1 cellular context compared by ENCODE assay signal in the genomic region with DNA sequence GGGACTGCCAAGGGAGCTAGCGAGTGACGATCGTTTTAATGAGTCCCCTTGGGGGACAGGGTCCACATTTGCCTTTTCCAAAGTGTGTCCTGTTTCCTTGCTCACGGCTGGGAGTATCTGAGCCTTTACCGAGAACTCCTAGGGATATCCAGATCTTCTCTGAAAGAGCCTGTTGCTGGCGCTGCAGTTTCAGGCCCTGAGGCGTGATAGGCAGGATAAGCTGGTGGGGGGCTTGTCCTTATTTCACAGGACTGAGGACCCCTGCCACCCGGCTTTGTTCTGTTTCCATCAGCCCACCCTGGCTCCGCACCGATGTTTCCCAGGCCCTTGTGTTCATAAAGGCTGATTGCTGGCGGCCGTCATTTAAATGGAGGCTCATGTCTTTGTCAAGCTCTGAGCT.
TF ChIP-seq lines count a peak whose summit lies in the region.

No MANE protein-coding gene starts in this region.

TF ChIP-seq in GM23338, 12 proteins besides CTCF, POLR2A, EP300 and RAD21 (continued from another document):
- TF ChIP-seq, protein P1, sequence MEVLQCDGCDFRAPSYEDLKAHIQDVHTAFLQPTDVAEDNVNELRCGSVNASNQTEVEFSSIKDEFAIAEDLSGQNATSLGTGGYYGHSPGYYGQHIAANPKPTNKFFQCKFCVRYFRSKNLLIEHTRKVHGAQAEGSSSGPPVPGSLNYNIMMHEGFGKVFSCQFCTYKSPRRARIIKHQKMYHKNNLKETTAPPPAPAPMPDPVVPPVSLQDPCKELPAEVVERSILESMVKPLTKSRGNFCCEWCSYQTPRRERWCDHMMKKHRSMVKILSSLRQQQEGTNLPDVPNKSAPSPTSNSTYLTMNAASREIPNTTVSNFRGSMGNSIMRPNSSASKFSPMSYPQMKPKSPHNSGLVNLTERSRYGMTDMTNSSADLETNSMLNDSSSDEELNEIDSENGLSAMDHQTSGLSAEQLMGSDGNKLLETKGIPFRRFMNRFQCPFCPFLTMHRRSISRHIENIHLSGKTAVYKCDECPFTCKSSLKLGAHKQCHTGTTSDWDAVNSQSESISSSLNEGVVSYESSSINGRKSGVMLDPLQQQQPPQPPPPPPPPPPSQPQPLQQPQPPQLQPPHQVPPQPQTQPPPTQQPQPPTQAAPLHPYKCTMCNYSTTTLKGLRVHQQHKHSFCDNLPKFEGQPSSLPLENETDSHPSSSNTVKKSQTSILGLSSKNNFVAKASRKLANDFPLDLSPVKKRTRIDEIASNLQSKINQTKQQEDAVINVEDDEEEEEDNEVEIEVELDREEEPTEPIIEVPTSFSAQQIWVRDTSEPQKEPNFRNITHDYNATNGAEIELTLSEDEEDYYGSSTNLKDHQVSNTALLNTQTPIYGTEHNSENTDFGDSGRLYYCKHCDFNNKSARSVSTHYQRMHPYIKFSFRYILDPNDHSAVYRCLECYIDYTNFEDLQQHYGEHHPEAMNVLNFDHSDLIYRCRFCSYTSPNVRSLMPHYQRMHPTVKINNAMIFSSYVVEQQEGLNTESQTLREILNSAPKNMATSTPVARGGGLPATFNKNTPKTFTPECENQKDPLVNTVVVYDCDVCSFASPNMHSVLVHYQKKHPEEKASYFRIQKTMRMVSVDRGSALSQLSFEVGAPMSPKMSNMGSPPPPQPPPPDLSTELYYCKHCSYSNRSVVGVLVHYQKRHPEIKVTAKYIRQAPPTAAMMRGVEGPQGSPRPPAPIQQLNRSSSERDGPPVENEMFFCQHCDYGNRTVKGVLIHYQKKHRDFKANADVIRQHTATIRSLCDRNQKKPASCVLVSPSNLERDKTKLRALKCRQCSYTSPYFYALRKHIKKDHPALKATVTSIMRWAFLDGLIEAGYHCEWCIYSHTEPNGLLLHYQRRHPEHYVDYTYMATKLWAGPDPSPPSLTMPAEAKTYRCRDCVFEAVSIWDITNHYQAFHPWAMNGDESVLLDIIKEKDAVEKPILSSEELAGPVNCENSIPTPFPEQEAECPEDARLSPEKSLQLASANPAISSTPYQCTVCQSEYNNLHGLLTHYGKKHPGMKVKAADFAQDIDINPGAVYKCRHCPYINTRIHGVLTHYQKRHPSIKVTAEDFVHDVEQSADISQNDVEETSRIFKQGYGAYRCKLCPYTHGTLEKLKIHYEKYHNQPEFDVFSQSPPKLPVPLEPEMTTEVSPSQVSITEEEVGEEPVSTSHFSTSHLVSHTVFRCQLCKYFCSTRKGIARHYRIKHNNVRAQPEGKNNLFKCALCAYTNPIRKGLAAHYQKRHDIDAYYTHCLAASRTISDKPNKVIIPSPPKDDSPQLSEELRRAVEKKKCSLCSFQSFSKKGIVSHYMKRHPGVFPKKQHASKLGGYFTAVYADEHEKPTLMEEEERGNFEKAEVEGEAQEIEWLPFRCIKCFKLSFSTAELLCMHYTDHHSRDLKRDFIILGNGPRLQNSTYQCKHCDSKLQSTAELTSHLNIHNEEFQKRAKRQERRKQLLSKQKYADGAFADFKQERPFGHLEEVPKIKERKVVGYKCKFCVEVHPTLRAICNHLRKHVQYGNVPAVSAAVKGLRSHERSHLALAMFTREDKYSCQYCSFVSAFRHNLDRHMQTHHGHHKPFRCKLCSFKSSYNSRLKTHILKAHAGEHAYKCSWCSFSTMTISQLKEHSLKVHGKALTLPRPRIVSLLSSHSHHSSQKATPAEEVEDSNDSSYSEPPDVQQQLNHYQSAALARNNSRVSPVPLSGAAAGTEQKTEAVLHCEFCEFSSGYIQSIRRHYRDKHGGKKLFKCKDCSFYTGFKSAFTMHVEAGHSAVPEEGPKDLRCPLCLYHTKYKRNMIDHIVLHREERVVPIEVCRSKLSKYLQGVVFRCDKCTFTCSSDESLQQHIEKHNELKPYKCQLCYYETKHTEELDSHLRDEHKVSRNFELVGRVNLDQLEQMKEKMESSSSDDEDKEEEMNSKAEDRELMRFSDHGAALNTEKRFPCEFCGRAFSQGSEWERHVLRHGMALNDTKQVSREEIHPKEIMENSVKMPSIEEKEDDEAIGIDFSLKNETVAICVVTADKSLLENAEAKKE (CRISPR knock-in tag; IDR thresholded peaks at IDR 0.05), result no peak
- TF ChIP-seq STAT1 (IDR thresholded peaks at IDR 0.05; ENCODE audit: unreplicated experiment) (no peak), POLR2AphosphoS5 (IDR thresholded peaks at IDR 0.05; ENCODE audit: low read depth) (no peak), ZNF331 (CRISPR knock-in tag; IDR thresholded peaks at IDR 0.05; ENCODE audit: low read depth) (no peak), ZNF114 (CRISPR knock-in tag; IDR thresholded peaks at IDR 0.05) (no peak), JUNB (IDR thresholded peaks at IDR 0.05; ENCODE audit: unreplicated experiment) (no peak), EZH2 (IDR thresholded peaks at IDR 0.05; ENCODE audit: low read depth, unreplicated experiment) (no peak), EZH2phosphoT487 (IDR thresholded peaks at IDR 0.05; ENCODE audit: unreplicated experiment) (no peak), NANOG (IDR thresholded peaks at IDR 0.05; ENCODE audit: borderline replicate concordance) (no peak)
- TF ChIP-seq, protein P2, sequence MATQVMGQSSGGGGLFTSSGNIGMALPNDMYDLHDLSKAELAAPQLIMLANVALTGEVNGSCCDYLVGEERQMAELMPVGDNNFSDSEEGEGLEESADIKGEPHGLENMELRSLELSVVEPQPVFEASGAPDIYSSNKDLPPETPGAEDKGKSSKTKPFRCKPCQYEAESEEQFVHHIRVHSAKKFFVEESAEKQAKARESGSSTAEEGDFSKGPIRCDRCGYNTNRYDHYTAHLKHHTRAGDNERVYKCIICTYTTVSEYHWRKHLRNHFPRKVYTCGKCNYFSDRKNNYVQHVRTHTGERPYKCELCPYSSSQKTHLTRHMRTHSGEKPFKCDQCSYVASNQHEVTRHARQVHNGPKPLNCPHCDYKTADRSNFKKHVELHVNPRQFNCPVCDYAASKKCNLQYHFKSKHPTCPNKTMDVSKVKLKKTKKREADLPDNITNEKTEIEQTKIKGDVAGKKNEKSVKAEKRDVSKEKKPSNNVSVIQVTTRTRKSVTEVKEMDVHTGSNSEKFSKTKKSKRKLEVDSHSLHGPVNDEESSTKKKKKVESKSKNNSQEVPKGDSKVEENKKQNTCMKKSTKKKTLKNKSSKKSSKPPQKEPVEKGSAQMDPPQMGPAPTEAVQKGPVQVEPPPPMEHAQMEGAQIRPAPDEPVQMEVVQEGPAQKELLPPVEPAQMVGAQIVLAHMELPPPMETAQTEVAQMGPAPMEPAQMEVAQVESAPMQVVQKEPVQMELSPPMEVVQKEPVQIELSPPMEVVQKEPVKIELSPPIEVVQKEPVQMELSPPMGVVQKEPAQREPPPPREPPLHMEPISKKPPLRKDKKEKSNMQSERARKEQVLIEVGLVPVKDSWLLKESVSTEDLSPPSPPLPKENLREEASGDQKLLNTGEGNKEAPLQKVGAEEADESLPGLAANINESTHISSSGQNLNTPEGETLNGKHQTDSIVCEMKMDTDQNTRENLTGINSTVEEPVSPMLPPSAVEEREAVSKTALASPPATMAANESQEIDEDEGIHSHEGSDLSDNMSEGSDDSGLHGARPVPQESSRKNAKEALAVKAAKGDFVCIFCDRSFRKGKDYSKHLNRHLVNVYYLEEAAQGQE (IDR thresholded peaks at IDR 0.05; ENCODE audit: unreplicated experiment), result no peak
- TF ChIP-seq, protein P3, sequence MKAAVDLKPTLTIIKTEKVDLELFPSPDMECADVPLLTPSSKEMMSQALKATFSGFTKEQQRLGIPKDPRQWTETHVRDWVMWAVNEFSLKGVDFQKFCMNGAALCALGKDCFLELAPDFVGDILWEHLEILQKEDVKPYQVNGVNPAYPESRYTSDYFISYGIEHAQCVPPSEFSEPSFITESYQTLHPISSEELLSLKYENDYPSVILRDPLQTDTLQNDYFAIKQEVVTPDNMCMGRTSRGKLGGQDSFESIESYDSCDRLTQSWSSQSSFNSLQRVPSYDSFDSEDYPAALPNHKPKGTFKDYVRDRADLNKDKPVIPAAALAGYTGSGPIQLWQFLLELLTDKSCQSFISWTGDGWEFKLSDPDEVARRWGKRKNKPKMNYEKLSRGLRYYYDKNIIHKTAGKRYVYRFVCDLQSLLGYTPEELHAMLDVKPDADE (IDR thresholded peaks at IDR 0.05), result no peak
TF ChIP-seq in GM23338: peak in this region for 0.
